9 cellular contexts compared by ENCODE assay signal in the genomic region with DNA sequence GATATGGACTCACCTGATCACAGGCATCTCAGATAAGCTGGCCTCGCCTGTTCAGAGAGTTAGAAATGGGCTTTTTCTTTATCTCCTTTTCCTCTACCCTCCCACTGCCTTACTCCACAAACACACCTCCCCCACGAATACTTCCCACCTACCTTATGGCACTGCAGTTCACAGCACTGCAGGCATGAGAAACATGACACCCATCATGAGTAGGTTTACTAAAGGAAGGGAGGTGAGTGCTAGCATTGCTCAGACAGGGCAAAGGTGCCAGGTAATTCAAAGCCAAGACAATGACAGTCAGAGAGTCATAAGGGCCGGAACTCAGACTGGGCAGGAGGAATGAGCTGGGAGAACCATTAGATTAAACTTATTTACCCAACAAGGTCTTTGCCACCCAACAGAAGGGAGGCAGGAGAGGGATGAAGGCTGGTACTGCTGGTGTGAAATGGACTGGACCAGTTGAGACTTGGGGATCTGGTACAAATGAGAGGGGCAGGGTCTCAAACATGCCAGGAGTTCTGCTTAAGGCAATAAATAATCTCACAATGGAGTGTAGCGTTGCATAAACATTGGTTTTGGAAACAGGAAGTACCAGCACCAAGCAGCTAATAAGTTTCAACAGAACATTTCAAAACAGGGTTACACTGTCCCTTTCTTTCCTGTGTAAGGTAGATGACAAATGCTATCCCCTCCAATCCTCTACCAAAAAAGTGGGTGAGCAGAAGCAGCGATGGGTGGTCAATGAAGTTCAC.
A peak's percentile ranks its signal among the peaks of the same experiment; 100 is the strongest.
DNase-seq lines count a peak whose midpoint lies in the region; ATAC-seq and TF ChIP-seq lines count a peak whose summit lies in the region.
"Had no signal": no experiment of that assay in that cellular context is flagged by ENCODE, and none has a peak within 500 bp of the region (broad histone marks: within the 10 kb centered on the region; RNA-seq: fewer than 3 reads in every experiment).

No MANE protein-coding gene starts in this region.

- H3K27me3 ChIP-seq in BLaER1 (no peaks in the 10 kb centered on the region), HL-60 (ENCODE audit: insufficient read depth, poor library complexity, severe bottlenecking) (no peaks in the 10 kb centered on the region)

- peaks cover 78% of the 10 kb centered on the region for H3K36me3 Mint-ChIP-seq in activated CD4-positive, alpha-beta memory T cell treated with anti-CD3 and anti-CD28 coated beads, Interleukin-2, amount 10 ng/mL, durations not matched to agents 7 days and 5 days (ENCODE audit: low read depth)

- H3K4me1 Mint-ChIP-seq in activated CD4-positive, alpha-beta memory T cell treated with anti-CD3 and anti-CD28 coated beads, Interleukin-2, amount 10 ng/mL, durations not matched to agents 7 days and 5 days = peaks cover 94% of the 10 kb centered on the region

- no peaks in the 10 kb centered on the region for H3K9me3 Mint-ChIP-seq in activated CD4-positive, alpha-beta memory T cell treated with anti-CD3 and anti-CD28 coated beads, Interleukin-2, amount 10 ng/mL, durations not matched to agents 7 days and 5 days

- TF ChIP-seq CTCF in HL-60 (IDR thresholded peaks at IDR 0.05; ENCODE audit: insufficient read depth, low read length) = no peak

- DNase-seq in HL-60 (ENCODE audit: low read depth in 1 of 2, low spot score in 1 of 2) = peak; percentile 35 to 39
- no peak for DNase-seq in activated CD4-positive, alpha-beta memory T cell treated with anti-CD3 and anti-CD28 coated beads, Interleukin-2, amount 10 ng/mL, durations not matched to agents 7 days and 5 days
- peak; percentile 88 for DNase-seq in left kidney (ENCODE audit: low read depth, low spot score)
- DNase-seq in superior temporal gyrus (ENCODE audit: extremely low spot score) = no peak
- no peak for DNase-seq in NCI-H187 (lab: John Stamatoyannopoulos, UW)

- H3K27ac Mint-ChIP-seq in activated CD4-positive, alpha-beta memory T cell treated with anti-CD3 and anti-CD28 coated beads, Interleukin-2, amount 10 ng/mL, durations not matched to agents 7 days and 5 days = peak overlapping the region; percentile 79

- H3K36me3 ChIP-seq in BLaER1 = peaks cover 47% of the 10 kb centered on the region

- H3K4me3 Mint-ChIP-seq in activated CD4-positive, alpha-beta memory T cell treated with anti-CD3 and anti-CD28 coated beads, Interleukin-2, amount 10 ng/mL, durations not matched to agents 7 days and 5 days = no peak overlapping the region

- no peak for ATAC-seq in GM21528 (IDR thresholded peaks at IDR 0.05; ENCODE audit: low FRiP score, unreplicated experiment)
- ATAC-seq in HG02588 (IDR thresholded peaks at IDR 0.05; ENCODE audit: unreplicated experiment) = no peak

- no peaks in the 10 kb centered on the region for H3K27me3 Mint-ChIP-seq in activated CD4-positive, alpha-beta memory T cell treated with anti-CD3 and anti-CD28 coated beads, Interleukin-2, amount 10 ng/mL, durations not matched to agents 7 days and 5 days

- H4K20me1 ChIP-seq in BLaER1 = peaks cover 100% of the 10 kb centered on the region

- H3K4me3 ChIP-seq in BLaER1 (no peak overlapping the region), HL-60 (replicated peaks; ENCODE audit: insufficient read depth, low read length) (no peak overlapping the region)
- H3K4me3 ChIP-seq: lung had no signal

- no peaks in the 10 kb centered on the region for H3K9me3 ChIP-seq in BLaER1

- CTCF ChIA-PET in activated CD4-positive, alpha-beta memory T cell treated with anti-CD3 and anti-CD28 coated beads, Interleukin-2, amount 10 ng/mL, durations not matched to agents 7 days and 5 days (lab: Charles Lee) = interaction anchor here (0.6 to 1.5 kb wide), 9 partner anchors 10 to 328 kb away, joined by 3 to 6 read pairs (median 3); a partner anchor contains a TSS

- no peak overlapping the region; the same call in 1 of the 2 replicates for H3K9ac ChIP-seq in BLaER1

- H3K27ac ChIP-seq in BLaER1 (peak overlapping the region; percentile 37), HL-60 (replicated peaks) (peak overlapping the region; percentile 71)

- peaks cover 76% of the 10 kb centered on the region for H3K4me1 ChIP-seq in BLaER1

- H3K4me2 ChIP-seq in BLaER1 = peak overlapping the region; percentile 67

- POLR2A ChIA-PET in activated CD4-positive, alpha-beta memory T cell treated with anti-CD3 and anti-CD28 coated beads, Interleukin-2, amount 10 ng/mL, durations not matched to agents 7 days and 5 days (lab: Charles Lee) = interaction anchor here (0.7 to 6.3 kb wide), 16 partner anchors 8 to 369 kb away, joined by 3 to 78 read pairs (median 6); a partner anchor contains a TSS

Comparison
In these comparisons a context has a peak if more than half of its experiments do, and no peak if none do; other contexts are left out.
1. DNase-seq: peak in HL-60 (2 of 2) and left kidney (single experiment); none in activated CD4-positive, alpha-beta memory T cell treated with anti-CD3 and anti-CD28 coated beads, Interleukin-2, amount 10 ng/mL, durations not matched to agents 7 days and 5 days (single experiment), superior temporal gyrus (single experiment) and NCI-H187 (0 of 2).